In genomic region chr13:72652681-72653080, GRCh38 we compare ENCODE assay signal across 30 cellular contexts.
DNase-seq lines count a peak whose midpoint lies in the region; ATAC-seq, FAIRE-seq and TF ChIP-seq lines count a peak whose summit lies in the region.
"Had no signal": no experiment of that assay in that cellular context is flagged by ENCODE, and none has a peak within 500 bp of the region (broad histone marks: within the 10 kb centered on the region; RNA-seq: fewer than 3 reads in every experiment).

No MANE protein-coding gene starts in this region.

- no peaks in the 10 kb centered on the region for H4K20me1 ChIP-seq in endothelial cell of umbilical vein (replicated peaks; ENCODE audit: control insufficient read depth, extremely low read depth, insufficient read depth, low read length)

- H3K27me3 Mint-ChIP-seq in naive thymus-derived CD4-positive, alpha-beta T cell: peaks cover 11 to 28% (median 23%) of the 10 kb centered on the region in 5 donors

- no peak for ATAC-seq in naive thymus-derived CD4-positive, alpha-beta T cell
- ATAC-seq: left lung; sciatic nerve; stimulated activated naive B cell treated with anti-CD40 and anti-IgM and Interleukin-4, amounts not matched to agents 10 μg/mL and 1 μg/mL and 100 μg/mL, for 72 hours had no signal

- DNase-seq in GDM1 (lab: John Stamatoyannopoulos, UW): peak; percentile 9
- DNase-seq in astrocyte of the cerebellum (ENCODE audit: low read depth): peak; percentile 42
- peak; percentile 80 for DNase-seq in endothelial cell of umbilical vein (ENCODE audit: low read depth, low spot score)
- DNase-seq in lung microvascular endothelial cell (ENCODE audit: low read depth in 2 of 2): peak; percentile 61 to 87
- DNase-seq in germinal center (ENCODE audit: low spot score): no peak
- no peak for DNase-seq in dorsolateral prefrontal cortex
- no peak for DNase-seq in naive thymus-derived CD4-positive, alpha-beta T cell
- DNase-seq in cerebellum (ENCODE audit: low spot score): no peak
- DNase-seq: activated CD4-positive, alpha-beta T cell treated with anti-CD3 and anti-CD28 coated beads, Interleukin-2, amount 50 U/mL, for 4 hours; activated naive CD4-positive, alpha-beta T cell treated with anti-CD3 and anti-CD28 coated beads for 36 hours; adrenal gland; caudate nucleus; erythroblast; hippocampal formation; left lung; NCI-H1105 treated with DMSO at 0.1 percent for 48 hours; NCI-H2029 treated with DMSO at 0.1 percent for 48 hours; NCI-H226; Peyer's patch; stimulated activated CD4-positive, alpha-beta T cell treated with anti-CD3 and anti-CD28 coated beads, Interleukin-4, amount 100 ng/mL, for 4 hours; stimulated activated naive B cell treated with anti-CD40 and anti-IgM and Interleukin-4, amounts not matched to agents 10 μg/mL and 1 μg/mL and 100 μg/mL, for 72 hours; T-helper 1 cell; uterus had no signal

- H2AFZ ChIP-seq in endothelial cell of umbilical vein (ENCODE audit: low read depth, low read length): no peak overlapping the region

- no peak overlapping the region for H3K4me3 ChIP-seq in astrocyte of the cerebellum (ENCODE audit: low read depth, low read length)
- no peak overlapping the region for H3K4me3 ChIP-seq in endothelial cell of umbilical vein (replicated peaks in 1 of 3; ENCODE audit: insufficient read depth in 1 of 3, low read depth in 1 of 3, low read length in 3 of 3)
- no peak overlapping the region for H3K4me3 ChIP-seq in dorsolateral prefrontal cortex
- H3K4me3 ChIP-seq in naive thymus-derived CD4-positive, alpha-beta T cell (ENCODE audit: low read length): no peak overlapping the region
- H3K4me3 ChIP-seq: adrenal gland, left lung, Peyer's patch, SJSA1, suprapubic skin, uterus had no signal

- H3K27ac ChIP-seq in endothelial cell of umbilical vein (ENCODE audit: insufficient read depth, low read depth, low read length) (no peak overlapping the region), dorsolateral prefrontal cortex (no peak overlapping the region)
- no peak overlapping the region for H3K27ac ChIP-seq in naive thymus-derived CD4-positive, alpha-beta T cell (ENCODE audit: low read depth, low read length)
- H3K27ac ChIP-seq: adrenal gland, left lung, neutrophil, Peyer's patch, SJSA1, suprapubic skin, uterus had no signal

- no TSS peak for BruUV-seq in endothelial cell of umbilical vein (replicated peaks; lab: Mats Ljungman, UMichigan)

- peaks cover 0 to 3% (median 0%) of the 10 kb centered on the region in 7 donors for H3K4me1 Mint-ChIP-seq in naive thymus-derived CD4-positive, alpha-beta T cell
- H3K4me1 Mint-ChIP-seq: stimulated activated naive B cell treated with anti-CD40 and anti-IgM and Interleukin-4, amounts not matched to agents 10 μg/mL and 1 μg/mL and 100 μg/mL, for 72 hours had no signal

- FAIRE-seq in endothelial cell of umbilical vein (lab: Jason Lieb, UNC): peak; percentile 89
- FAIRE-seq: D721Med, GM12891 had no signal

- H3K9me1 ChIP-seq in endothelial cell of umbilical vein (replicated peaks; ENCODE audit: control insufficient read depth, extremely low read depth, insufficient read depth, low read length): no peaks in the 10 kb centered on the region

- no peak overlapping the region for H3K27ac Mint-ChIP-seq in naive thymus-derived CD4-positive, alpha-beta T cell
- H3K27ac Mint-ChIP-seq: activated naive CD4-positive, alpha-beta T cell treated with anti-CD3 and anti-CD28 coated beads for 36 hours; activated T-helper 1 cell treated with anti-CD3 and anti-CD28 coated beads, Interleukin-12 subunit alpha, Interleukin-12 subunit beta, Interleukin-2, Interleukin-4 antibody, amounts not matched to agents 30 ng/mL and 10 ng/mL and 1 ng/mL, durations not matched to agents 14 hours and 24 hours and 36 hours; stimulated activated naive B cell treated with anti-CD40 and anti-IgM and Interleukin-4, amounts not matched to agents 10 μg/mL and 1 μg/mL and 100 μg/mL, for 72 hours had no signal

- H3K4me1 ChIP-seq in endothelial cell of umbilical vein (ENCODE audit: control insufficient read depth, extremely low read depth, insufficient read depth, low read length): peaks cover 9% of the 10 kb centered on the region
- no peaks in the 10 kb centered on the region for H3K4me1 ChIP-seq in naive thymus-derived CD4-positive, alpha-beta T cell (ENCODE audit: control insufficient read depth in 2 of 2, insufficient read depth in 2 of 2, low read length in 2 of 2)
- H3K4me1 ChIP-seq: left lung, Peyer's patch, SJSA1, suprapubic skin, uterus had no signal

- no peaks in the 10 kb centered on the region for H3K36me3 ChIP-seq in endothelial cell of umbilical vein (ENCODE audit: control insufficient read depth in 2 of 2, extremely low read depth in 1 of 2, insufficient read depth in 2 of 2, low read length in 2 of 2)
- H3K36me3 ChIP-seq in naive thymus-derived CD4-positive, alpha-beta T cell (ENCODE audit: control insufficient read depth in 2 of 3, insufficient read depth in 3 of 3, low read length in 3 of 3): no peaks in the 10 kb centered on the region
- H3K36me3 ChIP-seq: adrenal gland, left lung, neutrophil, Peyer's patch, SJSA1, suprapubic skin, uterus had no signal

- POLR2A ChIA-PET in endothelial cell of umbilical vein (lab: Charles Lee): no interaction called here
- POLR2A ChIA-PET in naive thymus-derived CD4-positive, alpha-beta T cell (lab: Charles Lee): no interaction called here

- no peaks in the 10 kb centered on the region for H3K9me3 ChIP-seq in endothelial cell of umbilical vein (replicated peaks; ENCODE audit: control insufficient read depth, insufficient read depth, low read length)
- no peaks in the 10 kb centered on the region for H3K9me3 ChIP-seq in naive thymus-derived CD4-positive, alpha-beta T cell (ENCODE audit: control insufficient read depth in 2 of 3, low read length in 3 of 3)
- H3K9me3 ChIP-seq: adrenal gland, left lung, neutrophil, Peyer's patch, SJSA1, suprapubic skin, uterus had no signal

- TF ChIP-seq POLR2A in endothelial cell of umbilical vein (IDR thresholded peaks at IDR 0.05; ENCODE audit: low read depth, low read length): no peak

- intact Hi-C loops in endothelial cell of umbilical vein (cut with micrococcal nuclease) (loop anchor here (2.0 kb wide), 1 partner anchor 74 kb away; the partner anchor contains the start of genes BORA and MZT1), dorsolateral prefrontal cortex (cut with DNase I) (no loop called here)
- intact Hi-C loops in naive thymus-derived CD4-positive, alpha-beta T cell (cut with micrococcal nuclease): loop anchor here in 1 of 2 donors (1.0 kb wide), 1 partner anchor 9 kb away; no protein-coding TSS in a partner anchor

- H3K27me3 ChIP-seq in endothelial cell of umbilical vein (ENCODE audit: control insufficient read depth in 2 of 2, insufficient read depth in 2 of 2, low read length in 2 of 2) (peaks cover 26 to 51% of the 10 kb centered on the region in 2 experiments), dorsolateral prefrontal cortex (peaks cover 0 to 37% (median 3%) of the 10 kb centered on the region in 45 donors)
- H3K27me3 ChIP-seq in naive thymus-derived CD4-positive, alpha-beta T cell (ENCODE audit: control insufficient read depth in 2 of 2, insufficient read depth in 2 of 2, low read length in 2 of 2): no peaks in the 10 kb centered on the region
- H3K27me3 ChIP-seq: adrenal gland, left lung, neutrophil, Peyer's patch, SJSA1, uterus had no signal

- H3K79me2 ChIP-seq in endothelial cell of umbilical vein (ENCODE audit: control insufficient read depth, insufficient read depth, low read length): no peaks in the 10 kb centered on the region

- H3K36me3 Mint-ChIP-seq in naive thymus-derived CD4-positive, alpha-beta T cell: no peaks in the 10 kb centered on the region
- H3K36me3 Mint-ChIP-seq: stimulated activated naive B cell treated with anti-CD40 and anti-IgM and Interleukin-4, amounts not matched to agents 10 μg/mL and 1 μg/mL and 100 μg/mL, for 72 hours had no signal

- H3K9me3 Mint-ChIP-seq in naive thymus-derived CD4-positive, alpha-beta T cell: peaks cover 0 to 1% (median 0%) of the 10 kb centered on the region in 11 donors
- H3K9me3 Mint-ChIP-seq: activated naive CD4-positive, alpha-beta T cell treated with anti-CD3 and anti-CD28 coated beads for 36 hours; activated T-helper 1 cell treated with anti-CD3 and anti-CD28 coated beads, Interleukin-12 subunit alpha, Interleukin-12 subunit beta, Interleukin-2, Interleukin-4 antibody, amounts not matched to agents 30 ng/mL and 10 ng/mL and 1 ng/mL, durations not matched to agents 14 hours and 24 hours and 36 hours; stimulated activated naive B cell treated with anti-CD40 and anti-IgM and Interleukin-4, amounts not matched to agents 10 μg/mL and 1 μg/mL and 100 μg/mL, for 72 hours had no signal

- CTCF ChIA-PET in endothelial cell of umbilical vein (lab: Charles Lee): interaction anchor here (0.8 to 2.9 kb wide), 5 partner anchors 9 to 75 kb away, joined by 3 to 20 read pairs (median 4); partner anchors contain the start of genes BORA and MZT1
- CTCF ChIA-PET in naive thymus-derived CD4-positive, alpha-beta T cell (lab: Charles Lee): no interaction called here

- in situ Hi-C loops in astrocyte of the cerebellum (cut with HindIII; ENCODE audit: low sequenced_read_pairs): no loop called here

- no peak overlapping the region for H3K9ac ChIP-seq in endothelial cell of umbilical vein (replicated peaks; ENCODE audit: extremely low read depth, insufficient read depth, low read length)

- H3K4me3 Mint-ChIP-seq in naive thymus-derived CD4-positive, alpha-beta T cell: no peak overlapping the region
- H3K4me3 Mint-ChIP-seq: activated naive CD4-positive, alpha-beta T cell treated with anti-CD3 and anti-CD28 coated beads for 36 hours; activated T-helper 1 cell treated with anti-CD3 and anti-CD28 coated beads, Interleukin-12 subunit alpha, Interleukin-12 subunit beta, Interleukin-2, Interleukin-4 antibody, amounts not matched to agents 30 ng/mL and 10 ng/mL and 1 ng/mL, durations not matched to agents 14 hours and 24 hours and 36 hours; stimulated activated naive B cell treated with anti-CD40 and anti-IgM and Interleukin-4, amounts not matched to agents 10 μg/mL and 1 μg/mL and 100 μg/mL, for 72 hours had no signal

- H3K4me2 ChIP-seq in endothelial cell of umbilical vein (ENCODE audit: insufficient read depth, low read length): peak overlapping the region; percentile 65

- TF ChIP-seq CTCF in astrocyte of the cerebellum (IDR thresholded peaks at IDR 0.05; ENCODE audit: low read depth, low read length, missing control alignments): no peak
- no peak for TF ChIP-seq CTCF in endothelial cell of umbilical vein (IDR thresholded peaks at IDR 0.05; ENCODE audit: extremely low read depth in 1 of 2, insufficient read depth in 1 of 2, low read depth in 1 of 2, low read length in 2 of 2)
- no peak for TF ChIP-seq CTCF in dorsolateral prefrontal cortex (IDR thresholded peaks at IDR 0.05 in 54 of 56, conservative IDR thresholded peaks at IDR 0.05 in 2 of 56; ENCODE audit: low read depth in 1 of 56, partially characterized antibody in 56 of 56)

- dilution Hi-C loops in endothelial cell of umbilical vein (cut with MboI; ENCODE audit: extremely low pct_ligation_motif_present, low sequenced_read_pairs): no loop called here

TF ChIP-seq in endothelial cell of umbilical vein, 7 proteins besides CTCF, POLR2A, EP300 and RAD21 (continues in another document):
- TF ChIP-seq GATA2 (IDR thresholded peaks at IDR 0.05; ENCODE audit: insufficient read depth, insufficient read length, low read depth, low read length): peak; percentile 63
- TF ChIP-seq EZH2 (IDR thresholded peaks at IDR 0.05; ENCODE audit: borderline replicate concordance, low read depth, low read length, severe bottlenecking): no peak

Comparison
In these comparisons a context has a peak if more than half of its experiments do, and no peak if none do; other contexts are left out.
1. DNase-seq: peak in GDM1 (single experiment), astrocyte of the cerebellum (single experiment), endothelial cell of umbilical vein (single experiment) and lung microvascular endothelial cell (2 of 2); none in germinal center (single experiment), dorsolateral prefrontal cortex (0 of 10), naive thymus-derived CD4-positive, alpha-beta T cell (0 of 9) and cerebellum (single experiment).